ENCODE assay signal across 9 cellular contexts in genomic region chr3:10357592-10358308, GRCh38. TPM values are rescaled to one million over a fixed set of nuclear protein-coding genes. Genes with fewer than 3 reads are reported as not detected.
A peak's percentile ranks its signal among the peaks of the same experiment; 100 is the strongest.
DNase-seq lines count a peak whose midpoint lies in the region; ATAC-seq and TF ChIP-seq lines count a peak whose summit lies in the region.
"Had no signal": no experiment of that assay in that cellular context is flagged by ENCODE, and none has a peak within 500 bp of the region (broad histone marks: within the 10 kb centered on the region; RNA-seq: fewer than 3 reads in every experiment).

No MANE protein-coding gene starts in this region.

- H4K20me1 ChIP-seq in GM23248 (ENCODE audit: insufficient read depth) (no peaks in the 10 kb centered on the region), MM.1S (ENCODE audit: insufficient read depth, low read length) (no peaks in the 10 kb centered on the region)

- H3K4me2 ChIP-seq in GM23248 (ENCODE audit: unreplicated experiment) = no peak overlapping the region
- no peak overlapping the region for H3K4me2 ChIP-seq in MM.1S (ENCODE audit: low read depth, low read length)

- DNase-seq in AG08395 (ENCODE audit: low spot score) (peak; percentile 95), GM23248 (peak; percentile 97), RWPE2 (ENCODE audit: low spot score) (no peak), left cardiac atrium (peak; percentile 59), left lobe of liver (ENCODE audit: low spot score) (no peak), MM.1S (no peak)
- DNase-seq: NCI-H446 treated with DMSO at 0.1 percent for 48 hours had no signal

- no peaks in the 10 kb centered on the region for H3K9me3 ChIP-seq in GM23248 (ENCODE audit: low read depth)
- no peaks in the 10 kb centered on the region for H3K9me3 ChIP-seq in RWPE2 (ENCODE audit: severe bottlenecking)
- H3K9me3 ChIP-seq in MM.1S (replicated peaks; ENCODE audit: insufficient read depth, low read length) = no peaks in the 10 kb centered on the region

- H3K9me2 ChIP-seq in GM23248 (ENCODE audit: insufficient read depth) (no peaks in the 10 kb centered on the region), MM.1S (replicated peaks; ENCODE audit: insufficient read depth, low read length) (no peaks in the 10 kb centered on the region)

- peak overlapping the region; percentile 88 for H2AFZ ChIP-seq in GM23248
- H2AFZ ChIP-seq in MM.1S (ENCODE audit: low read length) = no peak overlapping the region

- ATAC-seq in RWPE2 (ENCODE audit: low read depth) (peak; percentile 85), left cardiac atrium (peak; percentile 49 to 63), GM18519 (IDR thresholded peaks at IDR 0.05; ENCODE audit: low FRiP score, unreplicated experiment) (no peak), left lobe of liver (no peak), HG03565 (IDR thresholded peaks at IDR 0.05; ENCODE audit: unreplicated experiment) (no peak)

- H3K36me3 ChIP-seq in GM23248 (ENCODE audit: low read depth) = no peaks in the 10 kb centered on the region
- H3K36me3 ChIP-seq in RWPE2 (ENCODE audit: low read depth) = no peaks in the 10 kb centered on the region
- no peaks in the 10 kb centered on the region for H3K36me3 ChIP-seq in MM.1S (replicated peaks; ENCODE audit: insufficient read depth, low read length)

- H3K27ac ChIP-seq in GM23248 (peak overlapping the region; percentile 39; the same call in 1 of the 2 replicates), RWPE2 (ENCODE audit: poor library complexity, severe bottlenecking) (peak overlapping the region; percentile 34), MM.1S (ENCODE audit: low read length) (no peak overlapping the region)

- TF ChIP-seq CTCF in RWPE2 (IDR thresholded peaks at IDR 0.05; ENCODE audit: poor library complexity, severe bottlenecking) (no peak), MM.1S (IDR thresholded peaks at IDR 0.05; ENCODE audit: low read length) (no peak)

- H3K9ac ChIP-seq in GM23248 (no peak overlapping the region), MM.1S (ENCODE audit: low read length) (no peak overlapping the region)

- no peak overlapping the region for H3K4me3 ChIP-seq in GM23248
- no peak overlapping the region for H3K4me3 ChIP-seq in RWPE2 (ENCODE audit: severe bottlenecking)
- H3K4me3 ChIP-seq in MM.1S (ENCODE audit: low read length) = no peak overlapping the region

- in situ Hi-C loops in GM23248 (cut with MboI) = no loop called here

- intact Hi-C loops in left cardiac atrium (cut with DNase I) = no loop called here

- H3K4me1 ChIP-seq in GM23248 (ENCODE audit: insufficient read depth) (peaks cover 10% of the 10 kb centered on the region), RWPE2 (ENCODE audit: insufficient read depth, poor library complexity, severe bottlenecking) (peaks cover 18% of the 10 kb centered on the region), MM.1S (ENCODE audit: low read length) (no peaks in the 10 kb centered on the region)

- H3F3A ChIP-seq in GM23248 (ENCODE audit: insufficient read depth) (peaks cover 6% of the 10 kb centered on the region), MM.1S (ENCODE audit: insufficient read depth, low read length) (no peaks in the 10 kb centered on the region)

- H3K79me2 ChIP-seq in GM23248 (ENCODE audit: insufficient read depth) (no peaks in the 10 kb centered on the region), MM.1S (ENCODE audit: low read length) (no peaks in the 10 kb centered on the region)

- 35 to 39% methylated on average over 7 of the region's 7 CpGs for WGBS in GM23248 (ENCODE audit: low coverage in 1 of 2, low lambda C conversion rate in 2 of 2, missing lambda C conversion rate in 2 of 2), 2 experiments

- no peaks in the 10 kb centered on the region for H3K27me3 ChIP-seq in GM23248 (replicated peaks; ENCODE audit: insufficient read depth)
- no peaks in the 10 kb centered on the region for H3K27me3 ChIP-seq in RWPE2 (ENCODE audit: insufficient read depth, poor library complexity, severe bottlenecking)
- H3K27me3 ChIP-seq in MM.1S (replicated peaks; ENCODE audit: insufficient read depth, low read length) = no peaks in the 10 kb centered on the region

RNA-seq across cellular contexts. Expression of gene SEC13, which starts 36.8 kb away (rescaled TPM):
- 190 and 219 TPM in 2 replicates for total RNA-seq in GM23248 (2014; rRNA removed; shearing (Covaris generic))
- 304 and 307 TPM in 2 replicates for polyA plus RNA-seq in GM23248 (2016; fragmentation: Nextera tagmentation; extraction: Ambion mirVana)
- 10 to 100 TPM; 61.4 to 88.8 TPM for total RNA-seq in left cardiac atrium
- 67.9 TPM for total RNA-seq in left lobe of liver

Comparison
In these comparisons a context has a peak if more than half of its experiments do, and no peak if none do; other contexts are left out.
1. DNase-seq: peak in AG08395 (single experiment), GM23248 (single experiment) and left cardiac atrium (single experiment); none in RWPE2 (single experiment), left lobe of liver (single experiment) and MM.1S (single experiment).
2. ATAC-seq: peak in RWPE2 (single experiment) and left cardiac atrium (2 of 2); none in GM18519 (single experiment), left lobe of liver (single experiment) and HG03565 (single experiment).